Comparison of ENCODE assay signal across 28 cellular contexts in the genomic region with DNA sequence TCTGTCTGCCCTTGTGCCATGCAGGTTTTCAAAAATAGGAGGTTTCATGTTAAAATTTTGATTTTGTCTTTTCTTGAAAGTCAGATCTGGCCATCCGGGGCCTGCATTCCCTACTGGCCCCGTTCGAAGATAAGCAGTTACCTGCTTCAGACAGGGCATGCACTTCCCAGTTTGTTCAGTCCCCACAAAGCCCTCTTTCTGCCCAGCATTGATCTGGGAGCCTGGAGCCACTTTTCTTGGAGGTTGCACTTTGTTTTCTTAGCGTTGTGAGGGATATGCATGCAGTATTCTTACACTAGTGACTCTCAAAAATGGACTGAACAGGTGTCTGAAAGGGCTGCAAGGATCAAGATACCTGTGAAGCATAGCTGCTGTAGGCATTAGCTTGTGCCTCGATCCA.
"Had no signal": no experiment of that assay in that cellular context is flagged by ENCODE, and none has a peak within 500 bp of the region (broad histone marks: within the 10 kb centered on the region; RNA-seq: fewer than 3 reads in every experiment).

No MANE protein-coding gene starts in this region.

- H3K36me3 Mint-ChIP-seq: naive B cell; natural killer cell; stimulated activated memory B cell treated with anti-CD40 and anti-IgM and Interleukin-4, amounts not matched to agents 10 μg/mL and 1 μg/mL and 100 μg/mL, for 72 hours had no signal

- H3K27ac Mint-ChIP-seq: nephron progenitor cell; neural progenitor cell; stimulated activated memory B cell treated with anti-CD40 and anti-IgM and Interleukin-4, amounts not matched to agents 10 μg/mL and 1 μg/mL and 100 μg/mL, for 72 hours; stimulated activated naive CD8-positive, alpha-beta T cell treated with anti-CD3 and anti-CD28 coated beads, Interleukin-15, amount 100 ng/mL, for 72 hours had no signal

- H3K27ac ChIP-seq: left lung, lower lobe of right lung, neural progenitor cell, neutrophil, ovary, prostate gland, right lobe of liver, uterus had no signal

- H3K4me1 ChIP-seq: left lung, lower lobe of right lung, neural progenitor cell, prostate gland, right lobe of liver, uterus had no signal

- H3K4me3 ChIP-seq: left lung, lower lobe of right lung, neural progenitor cell, ovary, prostate gland, right lobe of liver, smooth muscle cell, tibial nerve, uterus had no signal

- H3K27me3 ChIP-seq: left lung, neural progenitor cell, neutrophil, ovary, right lobe of liver, tibial nerve, uterus had no signal

- ATAC-seq: left colon; left lung; lower lobe of right lung; natural killer cell; right lobe of liver; stimulated activated memory B cell treated with anti-CD40 and anti-IgM and Interleukin-4, amounts not matched to agents 10 μg/mL and 1 μg/mL and 100 μg/mL, for 72 hours; stimulated activated naive CD8-positive, alpha-beta T cell treated with anti-CD3 and anti-CD28 coated beads, Interleukin-15, amount 100 ng/mL, for 72 hours had no signal

- H3K4me3 Mint-ChIP-seq: immature natural killer cell; natural killer cell; nephron progenitor cell; neural progenitor cell; stimulated activated memory B cell treated with anti-CD40 and anti-IgM and Interleukin-4, amounts not matched to agents 10 μg/mL and 1 μg/mL and 100 μg/mL, for 72 hours; stimulated activated naive CD8-positive, alpha-beta T cell treated with anti-CD3 and anti-CD28 coated beads, Interleukin-15, amount 100 ng/mL, for 72 hours; type B pancreatic cell had no signal

- DNase-seq: hippocampal formation; immature natural killer cell; kidney; left colon; left lung; lower lobe of right lung; mesenchymal stem cell; naive B cell; natural killer cell; nephron progenitor cell; ovary; retina; right lobe of liver; stimulated activated CD4-positive, alpha-beta T cell treated with anti-CD3 and anti-CD28 coated beads, Interleukin-1b, Interleukin-23, amount 100 ng/mL, for 48 hours; stimulated activated CD4-positive, alpha-beta T cell treated with anti-CD3 and anti-CD28 coated beads, Interleukin-2, amount 100 ng/mL, for 48 hours; stimulated activated CD4-positive, alpha-beta T cell treated with anti-CD3 and anti-CD28 coated beads, Interleukin-4, amount 100 ng/mL, for 4 hours; stimulated activated CD8-positive, alpha-beta memory T cell treated with anti-CD3 and anti-CD28 coated beads, Interleukin-4, amount 100 ng/mL, for 48 hours; stimulated activated naive CD4-positive, alpha-beta T cell treated with Interleukin-2 at 50 U/mL for 16 hours; stimulated activated naive CD8-positive, alpha-beta T cell treated with anti-CD3 and anti-CD28 coated beads, Interleukin-15, amount 100 ng/mL, for 72 hours; substantia nigra; uterus had no signal

- H3K9me3 ChIP-seq: left lung, lower lobe of right lung, neutrophil, ovary, prostate gland, right lobe of liver, tibial nerve, uterus had no signal

- H3K27me3 Mint-ChIP-seq: naive B cell; stimulated activated memory B cell treated with anti-CD40 and anti-IgM and Interleukin-4, amounts not matched to agents 10 μg/mL and 1 μg/mL and 100 μg/mL, for 72 hours; stimulated activated naive CD8-positive, alpha-beta T cell treated with anti-CD3 and anti-CD28 coated beads, Interleukin-15, amount 100 ng/mL, for 72 hours; type B pancreatic cell had no signal

- H3K4me1 Mint-ChIP-seq: neural progenitor cell had no signal

- H3K36me3 ChIP-seq: neural progenitor cell, neutrophil, ovary, uterus had no signal

- H3K9me3 Mint-ChIP-seq: immature natural killer cell; naive B cell; natural killer cell; stimulated activated memory B cell treated with anti-CD40 and anti-IgM and Interleukin-4, amounts not matched to agents 10 μg/mL and 1 μg/mL and 100 μg/mL, for 72 hours; stimulated activated naive CD8-positive, alpha-beta T cell treated with anti-CD3 and anti-CD28 coated beads, Interleukin-15, amount 100 ng/mL, for 72 hours; type B pancreatic cell had no signal
